ENCODE assay signal across 11 cellular contexts in the genomic region with DNA sequence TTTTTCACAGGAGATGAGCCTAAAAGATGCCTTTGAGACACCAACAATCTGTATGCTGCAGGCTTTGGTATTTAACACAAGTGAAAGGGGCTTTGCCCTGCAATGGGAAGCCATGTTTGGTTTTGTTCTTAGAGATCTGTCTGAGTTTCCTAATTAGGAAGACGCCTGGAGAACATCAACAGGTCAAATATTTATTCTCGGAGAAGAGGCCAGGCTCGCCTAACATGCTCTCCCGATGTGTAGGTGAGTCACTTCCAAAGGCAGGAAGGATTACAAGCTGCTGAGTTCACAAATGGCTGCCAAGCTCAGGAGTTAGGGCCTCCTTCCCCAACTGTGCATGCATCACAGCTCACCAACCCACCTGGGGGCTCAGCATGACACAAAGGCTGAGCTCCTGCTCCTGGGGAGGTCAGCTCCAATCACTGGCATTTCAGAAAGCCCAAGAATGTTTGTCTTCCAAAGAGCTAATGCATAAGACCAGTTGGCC.
DNase-seq lines count a peak whose midpoint lies in the region; ATAC-seq and TF ChIP-seq lines count a peak whose summit lies in the region.
"Had no signal": no experiment of that assay in that cellular context is flagged by ENCODE, and none has a peak within 500 bp of the region (broad histone marks: within the 10 kb centered on the region; RNA-seq: fewer than 3 reads in every experiment).

No MANE protein-coding gene starts in this region.

- H3K4me1 Mint-ChIP-seq in osteocyte (ENCODE audit: unreplicated experiment): peaks cover 62% of the 10 kb centered on the region
- no peaks in the 10 kb centered on the region for H3K4me1 Mint-ChIP-seq in natural killer cell treated with Interleukin-12 subunit alpha and Interleukin-12 subunit beta and Interleukin-15 and Interleukin-18, amount 100 ng/mL, for 72 hours (ENCODE audit: low read depth in 2 of 2)
- H3K4me1 Mint-ChIP-seq: activated T-helper 17 cell treated with anti-CD3 and anti-CD28 coated beads, Interleukin-2, amount 50 U/mL, for 72 hours; T-helper 17 cell had no signal

- peak overlapping the region; percentile 70 for H3K27ac ChIP-seq in RWPE2 (ENCODE audit: poor library complexity, severe bottlenecking)

- DNase-seq in EL (peak; percentile 70), RWPE2 (ENCODE audit: low spot score) (no peak), fibroblast of mammary gland (ENCODE audit: low read depth) (peak; percentile 90), osteocyte (ENCODE audit: extremely low spot score, unreplicated experiment) (no peak), superior temporal gyrus (ENCODE audit: extremely low spot score) (no peak)
- DNase-seq in natural killer cell treated with Interleukin-12 subunit alpha and Interleukin-12 subunit beta and Interleukin-15 and Interleukin-18, amount 100 ng/mL, for 72 hours (ENCODE audit: low spot score): no peak
- DNase-seq: NCI-H187 treated with DMSO at 0.1 percent for 48 hours, T-helper 17 cell had no signal

- H3K4me3 Mint-ChIP-seq in osteocyte (ENCODE audit: unreplicated experiment): no peak overlapping the region
- H3K4me3 Mint-ChIP-seq in natural killer cell treated with Interleukin-12 subunit alpha and Interleukin-12 subunit beta and Interleukin-15 and Interleukin-18, amount 100 ng/mL, for 72 hours: no peak overlapping the region
- H3K4me3 Mint-ChIP-seq: activated T-helper 17 cell treated with anti-CD3 and anti-CD28 coated beads, Interleukin-2, amount 50 U/mL, for 72 hours; T-helper 17 cell had no signal

- TF ChIP-seq CTCF in RWPE2 (IDR thresholded peaks at IDR 0.05; ENCODE audit: poor library complexity, severe bottlenecking) (no peak), fibroblast of mammary gland (conservative IDR thresholded peaks at IDR 0.05; ENCODE audit: control insufficient read depth, insufficient read depth, low read depth, low read length) (no peak), osteocyte (IDR thresholded peaks at IDR 0.05) (no peak)

- H3K4me3 ChIP-seq in RWPE2 (ENCODE audit: severe bottlenecking) (no peak overlapping the region), fibroblast of mammary gland (ENCODE audit: control insufficient read depth, low read depth, low read length) (no peak overlapping the region)

- H3K27me3 ChIP-seq in RWPE2 (ENCODE audit: insufficient read depth, poor library complexity, severe bottlenecking): no peaks in the 10 kb centered on the region

- H3K27ac Mint-ChIP-seq in osteocyte (ENCODE audit: unreplicated experiment): peak overlapping the region; percentile 84
- H3K27ac Mint-ChIP-seq in natural killer cell treated with Interleukin-12 subunit alpha and Interleukin-12 subunit beta and Interleukin-15 and Interleukin-18, amount 100 ng/mL, for 72 hours: no peak overlapping the region
- H3K27ac Mint-ChIP-seq: activated T-helper 17 cell treated with anti-CD3 and anti-CD28 coated beads, Interleukin-2, amount 50 U/mL, for 72 hours; T-helper 17 cell had no signal

- ATAC-seq in RWPE2 (ENCODE audit: low read depth) (peak; percentile 70), HG02610 (IDR thresholded peaks at IDR 0.05; ENCODE audit: unreplicated experiment) (no peak)
- ATAC-seq in activated CD4-positive, CD25-positive, alpha-beta regulatory T cell treated with anti-CD3 and anti-CD28 coated beads, Interleukin-2, amount 50 U/mL, for 24 hours: no peak
- no peak for ATAC-seq in natural killer cell treated with Interleukin-12 subunit alpha and Interleukin-12 subunit beta and Interleukin-15 and Interleukin-18, amount 100 ng/mL, for 72 hours
- ATAC-seq: activated T-helper 17 cell treated with anti-CD3 and anti-CD28 coated beads, Interleukin-2, amount 50 U/mL, for 72 hours; T-helper 17 cell had no signal

- H3K4me1 ChIP-seq in RWPE2 (ENCODE audit: insufficient read depth, poor library complexity, severe bottlenecking): peaks cover 32% of the 10 kb centered on the region

- no peaks in the 10 kb centered on the region for H3K36me3 Mint-ChIP-seq in osteocyte (ENCODE audit: unreplicated experiment)
- no peaks in the 10 kb centered on the region for H3K36me3 Mint-ChIP-seq in natural killer cell treated with Interleukin-12 subunit alpha and Interleukin-12 subunit beta and Interleukin-15 and Interleukin-18, amount 100 ng/mL, for 72 hours

- no peaks in the 10 kb centered on the region for H3K36me3 ChIP-seq in RWPE2 (ENCODE audit: low read depth)

- no peaks in the 10 kb centered on the region for H3K9me3 ChIP-seq in RWPE2 (ENCODE audit: severe bottlenecking)

- no peaks in the 10 kb centered on the region for H3K27me3 Mint-ChIP-seq in osteocyte (ENCODE audit: unreplicated experiment)
- H3K27me3 Mint-ChIP-seq in natural killer cell treated with Interleukin-12 subunit alpha and Interleukin-12 subunit beta and Interleukin-15 and Interleukin-18, amount 100 ng/mL, for 72 hours: no peaks in the 10 kb centered on the region

- H3K9me3 Mint-ChIP-seq in osteocyte (ENCODE audit: unreplicated experiment): no peaks in the 10 kb centered on the region
- no peaks in the 10 kb centered on the region for H3K9me3 Mint-ChIP-seq in natural killer cell treated with Interleukin-12 subunit alpha and Interleukin-12 subunit beta and Interleukin-15 and Interleukin-18, amount 100 ng/mL, for 72 hours
- H3K9me3 Mint-ChIP-seq: activated T-helper 17 cell treated with anti-CD3 and anti-CD28 coated beads, Interleukin-2, amount 50 U/mL, for 72 hours had no signal

Comparison
In these comparisons a context has a peak if more than half of its experiments do, and no peak if none do; other contexts are left out.
1. DNase-seq: peak in EL (single experiment) and fibroblast of mammary gland (single experiment); none in RWPE2 (single experiment), osteocyte (single experiment), superior temporal gyrus (single experiment) and natural killer cell treated with Interleukin-12 subunit alpha and Interleukin-12 subunit beta and Interleukin-15 and Interleukin-18, amount 100 ng/mL, for 72 hours (single experiment).